ENCODE assay signal across 16 cellular contexts in genomic region chr7:36605261-36605660, GRCh38.
A peak's percentile ranks its signal among the peaks of the same experiment; 100 is the strongest.
DNase-seq lines count a peak whose midpoint lies in the region; ATAC-seq and TF ChIP-seq lines count a peak whose summit lies in the region.
"Had no signal": no experiment of that assay in that cellular context is flagged by ENCODE, and none has a peak within 500 bp of the region (broad histone marks: within the 10 kb centered on the region; RNA-seq: fewer than 3 reads in every experiment).

No MANE protein-coding gene starts in this region.

- H3K27me3 ChIP-seq in foreskin keratinocyte, result no peaks in the 10 kb centered on the region
- no peaks in the 10 kb centered on the region for H3K27me3 ChIP-seq in neural progenitor cell
- H3K27me3 ChIP-seq: BLaER1, tibial nerve had no signal

- H3K9me3 Mint-ChIP-seq in neural progenitor cell, result peaks cover 5% of the 10 kb centered on the region
- H3K9me3 Mint-ChIP-seq: activated CD4-positive, alpha-beta T cell treated with anti-CD3 and anti-CD28 coated beads, Interleukin-2, amount 10 ng/mL, durations not matched to agents 24 days and 14 days had no signal

- no peaks in the 10 kb centered on the region for H3K9me3 ChIP-seq in neural progenitor cell (ENCODE audit: low read depth)
- H3K9me3 ChIP-seq: BLaER1, psoas muscle, tibial nerve had no signal

- H3K9ac ChIP-seq in neural progenitor cell, result no peak overlapping the region
- H3K9ac ChIP-seq: BLaER1 had no signal

- no peaks in the 10 kb centered on the region for H3K36me3 Mint-ChIP-seq in neural progenitor cell

- H3K4me3 ChIP-seq in neural progenitor cell, result no peak overlapping the region
- H3K4me3 ChIP-seq: BLaER1, PC-9, psoas muscle, tibial nerve had no signal

- DNase-seq in ELR (ENCODE audit: low read depth) (peak; percentile 57), RWPE1 (ENCODE audit: low spot score) (peak; percentile 56), foreskin keratinocyte (peak; percentile 72 to 87), neural progenitor cell (ENCODE audit: low spot score) (no peak), T-helper 2 cell (no peak)
- DNase-seq in stimulated activated CD4-positive, alpha-beta T cell treated with anti-CD3 and anti-CD28 coated beads, Interleukin-4, amount 100 ng/mL, for 4 hours, result no peak
- DNase-seq: activated CD4-positive, alpha-beta T cell treated with anti-CD3 and anti-CD28 coated beads, Interleukin-2, amount 10 ng/mL, durations not matched to agents 24 days and 14 days; aorta; NCI-H1048; NCI-H510A; PC-9; psoas muscle had no signal

- H2AFZ ChIP-seq in neural progenitor cell (replicated peaks), result no peak overlapping the region
- H2AFZ ChIP-seq: PC-9 had no signal

- no peak overlapping the region for H3K4me2 ChIP-seq in neural progenitor cell
- H3K4me2 ChIP-seq: BLaER1, PC-9 had no signal

- peaks cover 30% of the 10 kb centered on the region for H3K4me1 ChIP-seq in foreskin keratinocyte
- peaks cover 29% of the 10 kb centered on the region for H3K4me1 ChIP-seq in neural progenitor cell
- H3K4me1 ChIP-seq: psoas muscle, tibial nerve had no signal

- no peaks in the 10 kb centered on the region for H3K36me3 ChIP-seq in neural progenitor cell
- H3K36me3 ChIP-seq: BLaER1, tibial nerve had no signal

- H3K4me3 Mint-ChIP-seq in neural progenitor cell, result no peak overlapping the region
- H3K4me3 Mint-ChIP-seq: activated CD4-positive, alpha-beta T cell treated with anti-CD3 and anti-CD28 coated beads, Interleukin-2, amount 10 ng/mL, durations not matched to agents 24 days and 14 days had no signal

- TF ChIP-seq CTCF in RWPE1 (conservative IDR thresholded peaks at IDR 0.05; ENCODE audit: low read depth) (no peak), foreskin keratinocyte (conservative IDR thresholded peaks at IDR 0.05) (no peak), neural progenitor cell (IDR thresholded peaks at IDR 0.05) (no peak)

- H3K79me2 ChIP-seq in neural progenitor cell (ENCODE audit: low read depth), result no peaks in the 10 kb centered on the region

- no peaks in the 10 kb centered on the region for H4K20me1 ChIP-seq in neural progenitor cell (ENCODE audit: low read depth)
- H4K20me1 ChIP-seq: BLaER1 had no signal

- H3K4me1 Mint-ChIP-seq in neural progenitor cell, result peaks cover 48% of the 10 kb centered on the region

- POLR2A ChIA-PET in RWPE1 (lab: Yijun Ruan, JAX; ENCODE audit: low non-redundant PET), result no interaction called here

- CTCF ChIA-PET in RWPE1 (lab: Yijun Ruan, JAX), result interaction anchor here (0.6 to 0.8 kb wide), 2 partner anchors 30 to 315 kb away, joined by 3 read pairs; no protein-coding TSS in a partner anchor

- ATAC-seq in foreskin keratinocyte (peak; percentile 87), GM19035 (IDR thresholded peaks at IDR 0.05; ENCODE audit: unreplicated experiment) (no peak), GM21825 (IDR thresholded peaks at IDR 0.05; ENCODE audit: unreplicated experiment) (no peak)
- ATAC-seq: psoas muscle had no signal

- peaks cover 4% of the 10 kb centered on the region for H3K27me3 Mint-ChIP-seq in neural progenitor cell (ENCODE audit: insufficient read depth, low read depth)
- H3K27me3 Mint-ChIP-seq: activated CD4-positive, alpha-beta T cell treated with anti-CD3 and anti-CD28 coated beads, Interleukin-2, amount 10 ng/mL, durations not matched to agents 24 days and 14 days had no signal

- peak overlapping the region; percentile 96 for H3K27ac Mint-ChIP-seq in neural progenitor cell
- H3K27ac Mint-ChIP-seq: activated CD4-positive, alpha-beta T cell treated with anti-CD3 and anti-CD28 coated beads, Interleukin-2, amount 10 ng/mL, durations not matched to agents 24 days and 14 days had no signal

- peaks cover 8% of the 10 kb centered on the region for H3F3A ChIP-seq in neural progenitor cell (ENCODE audit: low read depth)

- H3K27ac ChIP-seq in RWPE1 (no peak overlapping the region), foreskin keratinocyte (peak overlapping the region; percentile 43), neural progenitor cell (no peak overlapping the region)
- H3K27ac ChIP-seq: BLaER1, PC-9, psoas muscle, tibial nerve had no signal

Comparison
In these comparisons a context has a peak if more than half of its experiments do, and no peak if none do; other contexts are left out.
1. DNase-seq: peak in ELR (single experiment), RWPE1 (single experiment) and foreskin keratinocyte (2 of 2); none in neural progenitor cell (single experiment), T-helper 2 cell (0 of 5) and stimulated activated CD4-positive, alpha-beta T cell treated with anti-CD3 and anti-CD28 coated beads, Interleukin-4, amount 100 ng/mL, for 4 hours (0 of 2).